ENCODE assay signal across 25 cellular contexts in genomic region chr11:16171882-16172281, GRCh38.
DNase-seq lines count a peak whose midpoint lies in the region; ATAC-seq, FAIRE-seq and TF ChIP-seq lines count a peak whose summit lies in the region.
"Had no signal": no experiment of that assay in that cellular context is flagged by ENCODE, and none has a peak within 500 bp of the region (broad histone marks: within the 10 kb centered on the region; RNA-seq: fewer than 3 reads in every experiment).

No MANE protein-coding gene starts in this region.

- WGBS in K562 (ENCODE audit: insufficient coverage, low coverage, missing lambda C conversion rate), result 74% methylated on average over 2 of the region's 2 CpGs
- 67% methylated on average over 2 of the region's 2 CpGs; no CpG with 5 or more reads in 1 of the 2 experiments for WGBS in endodermal cell (ENCODE audit: insufficient coverage in 1 of 2, insufficient read length in 1 of 2), 2 experiments

- H3K27me3 Mint-ChIP-seq in Calu3 (ENCODE audit: unreplicated experiment) (no peaks in the 10 kb centered on the region), endodermal cell (ENCODE audit: insufficient read depth) (no peaks in the 10 kb centered on the region)
- H3K27me3 Mint-ChIP-seq: B cell; CD4-positive, CD25-positive, alpha-beta regulatory T cell had no signal

- H3K36me3 Mint-ChIP-seq in Calu3 (ENCODE audit: insufficient read depth, unreplicated experiment) (no peaks in the 10 kb centered on the region), endodermal cell (ENCODE audit: low read depth) (no peaks in the 10 kb centered on the region)
- H3K36me3 Mint-ChIP-seq: CD4-positive, CD25-positive, alpha-beta regulatory T cell; CD8-positive, alpha-beta T cell had no signal

- H3K4me3 ChIP-seq in HUES48 (ENCODE audit: low read depth, low read length) (no peak overlapping the region; the same call in 1 of the 2 replicates), K562 (no peak overlapping the region), endodermal cell (ENCODE audit: low read length) (no peak overlapping the region)
- H3K4me3 ChIP-seq: BLaER1, GM12878, HAP-1 had no signal

- no peak overlapping the region for H2AFZ ChIP-seq in K562 (ENCODE audit: low read depth, low read length)

- H3K4me1 ChIP-seq in HUES48 (ENCODE audit: control insufficient read depth, insufficient read depth, low read length) (peaks cover 35% of the 10 kb centered on the region), K562 (replicated peaks in 1 of 2; ENCODE audit: control insufficient read depth in 2 of 2, insufficient read depth in 2 of 2, low read length in 2 of 2) (0 out of 5 replicates have a peak, but pooled peaks cover 0 to 2% of the 10 kb centered on the region in 2 experiments), endodermal cell (ENCODE audit: control insufficient read depth, insufficient read depth, low read length) (peaks cover 8% of the 10 kb centered on the region)
- H3K4me1 ChIP-seq: BLaER1 had no signal

- TF ChIP-seq POLR2A in K562 (conservative IDR thresholded peaks at IDR 0.05), result no peak

- peak; percentile 53; the same call in 2 of the 3 replicates for ATAC-seq in K562
- ATAC-seq: CD8-positive, alpha-beta T cell; GM12878 had no signal

- H3K9me3 ChIP-seq in HUES48 (ENCODE audit: control insufficient read depth, insufficient read depth, low read length), result no peaks in the 10 kb centered on the region
- no peaks in the 10 kb centered on the region for H3K9me3 ChIP-seq in K562 (replicated peaks; ENCODE audit: control insufficient read depth, insufficient read depth, low read depth, low read length)
- H3K9me3 ChIP-seq in endodermal cell (ENCODE audit: control insufficient read depth, low read length), result no peaks in the 10 kb centered on the region
- H3K9me3 ChIP-seq: BLaER1, Caco-2, HAP-1 had no signal

- no peak for DNase-seq in Calu3
- no peak for DNase-seq in K562 (ENCODE audit: extremely low read depth in 1 of 4, low spot score in 3 of 4)
- DNase-seq in endodermal cell, result peak; percentile 51
- no peak for DNase-seq in NCI-H748 treated with DMSO at 0.1 percent for 48 hours (lab: John Stamatoyannopoulos, UW)
- no peak for DNase-seq in T-helper 2 cell
- DNase-seq in NK-92 (lab: John Stamatoyannopoulos, UW; ENCODE audit: unreplicated experiment), result no peak
- DNase-seq in NCI-H774 (lab: John Stamatoyannopoulos, UW), result no peak
- DNase-seq: Caco-2; CD4-positive, CD25-positive, alpha-beta regulatory T cell; CD8-positive, alpha-beta T cell; DMS 273 treated with DMSO at 0.1 percent for 48 hours; DMS79; EL; GDM1; HFFc6 had no signal

- no peak for TF ChIP-seq CTCF in Calu3 (IDR thresholded peaks at IDR 0.05; ENCODE audit: unreplicated experiment)
- no peak for TF ChIP-seq CTCF in K562 (IDR thresholded peaks at IDR 0.05 in 2 of 3, conservative IDR thresholded peaks at IDR 0.05 in 1 of 3; ENCODE audit: insufficient read depth in 2 of 3, low read depth in 1 of 3, low read length in 3 of 3)
- TF ChIP-seq CTCF in endodermal cell (conservative IDR thresholded peaks at IDR 0.05), result no peak

- no peaks in the 10 kb centered on the region for H3K9me1 ChIP-seq in K562 (ENCODE audit: control insufficient read depth, insufficient read depth, low read length)

- CTCF ChIA-PET in Calu3 (lab: Charles Lee), result no interaction called here
- CTCF ChIA-PET in K562 (lab: Yijun Ruan, JAX; ENCODE audit: low intra/inter-chr PET ratio), result no interaction called here

- H3K4me3 Mint-ChIP-seq in Calu3 (ENCODE audit: low read depth, unreplicated experiment) (no peak overlapping the region), endodermal cell (no peak overlapping the region)
- H3K4me3 Mint-ChIP-seq: B cell; CD4-positive, CD25-positive, alpha-beta regulatory T cell; CD8-positive, alpha-beta T cell; HFFc6 had no signal

- no peak overlapping the region for H3K9ac ChIP-seq in HUES48 (ENCODE audit: low read depth, low read length)
- no peak overlapping the region for H3K9ac ChIP-seq in K562 (ENCODE audit: insufficient read depth in 1 of 2, low read depth in 2 of 2, low read length in 2 of 2)
- no peak overlapping the region for H3K9ac ChIP-seq in endodermal cell (ENCODE audit: extremely low read depth, low read length, poor library complexity, severe bottlenecking)
- H3K9ac ChIP-seq: BLaER1 had no signal

- no peaks in the 10 kb centered on the region for H3K79me2 ChIP-seq in K562 (ENCODE audit: control insufficient read depth, insufficient read depth, low read length)

- H3K4me2 ChIP-seq in K562 (ENCODE audit: insufficient read depth, low read length), result no peak overlapping the region
- H3K4me2 ChIP-seq: BLaER1 had no signal

- H3K27ac Mint-ChIP-seq in Calu3 (ENCODE audit: unreplicated experiment) (peak overlapping the region; percentile 40), endodermal cell (peak overlapping the region; percentile 32)
- H3K27ac Mint-ChIP-seq: B cell; CD4-positive, CD25-positive, alpha-beta regulatory T cell; CD8-positive, alpha-beta T cell; HFFc6 had no signal

- H3K36me3 ChIP-seq in HUES48 (ENCODE audit: control insufficient read depth, insufficient read depth, low read length) (no peaks in the 10 kb centered on the region), K562 (ENCODE audit: control insufficient read depth, insufficient read depth, low read length) (no peaks in the 10 kb centered on the region), endodermal cell (ENCODE audit: control insufficient read depth, insufficient read depth, low read length) (no peaks in the 10 kb centered on the region)
- H3K36me3 ChIP-seq: BLaER1, HAP-1 had no signal

- BruUV-seq in Calu3 (replicated peaks; lab: Mats Ljungman, UMichigan) (no TSS peak), K562 (replicated peaks; lab: Mats Ljungman, UMichigan) (no TSS peak)

- H3K27ac ChIP-seq in HUES48 (ENCODE audit: low read depth, low read length), result peak overlapping the region; percentile 22
- no peak overlapping the region for H3K27ac ChIP-seq in K562 (ENCODE audit: extremely low read depth, low read depth, low read length)
- H3K27ac ChIP-seq in endodermal cell (ENCODE audit: low read depth, low read length), result no peak overlapping the region
- H3K27ac ChIP-seq: 22Rv1, BLaER1, C4-2B had no signal

- POLR2A ChIA-PET in K562 (lab: Yijun Ruan, JAX), result no interaction called here

- H3K27me3 ChIP-seq in HUES48 (ENCODE audit: control insufficient read depth, insufficient read depth, low read length), result no peaks in the 10 kb centered on the region
- no peaks in the 10 kb centered on the region for H3K27me3 ChIP-seq in K562 (ENCODE audit: control insufficient read depth in 2 of 2, insufficient read depth in 2 of 2, low read length in 2 of 2)
- no peaks in the 10 kb centered on the region for H3K27me3 ChIP-seq in endodermal cell (ENCODE audit: control insufficient read depth, insufficient read depth, low read length, poor library complexity, severe bottlenecking)
- H3K27me3 ChIP-seq: BLaER1 had no signal

- peaks cover 29% of the 10 kb centered on the region for H3K4me1 Mint-ChIP-seq in Calu3 (ENCODE audit: low read depth, unreplicated experiment)
- peaks cover 33% of the 10 kb centered on the region for H3K4me1 Mint-ChIP-seq in endodermal cell
- H3K4me1 Mint-ChIP-seq: B cell; CD4-positive, CD25-positive, alpha-beta regulatory T cell had no signal

- TF ChIP-seq RAD21 in K562 (CRISPR knock-in tag; conservative IDR thresholded peaks at IDR 0.05 in 1 of 2, IDR thresholded peaks at IDR 0.05 in 1 of 2), result no peak

- intact Hi-C loops in Calu3 (cut with micrococcal nuclease; ENCODE audit: unreplicated experiment) (loop anchor here (5.0 kb wide), 2 partner anchors 170 to 435 kb away; no protein-coding TSS in a partner anchor), K562 (cut with micrococcal nuclease) (no loop called here)

- H3K9me3 Mint-ChIP-seq in Calu3 (ENCODE audit: low read depth, unreplicated experiment), result no peaks in the 10 kb centered on the region
- H3K9me3 Mint-ChIP-seq in endodermal cell, result no peaks in the 10 kb centered on the region
- H3K9me3 Mint-ChIP-seq: CD8-positive, alpha-beta T cell; HFFc6 had no signal

- TF ChIP-seq EP300 in K562 (IDR thresholded peaks at IDR 0.05; ENCODE audit: low read length), result no peak

- H4K20me1 ChIP-seq in K562 (replicated peaks; ENCODE audit: control insufficient read depth, insufficient read depth, low read length), result no peaks in the 10 kb centered on the region
- H4K20me1 ChIP-seq: BLaER1 had no signal

- in situ Hi-C loops in K562 (cut with MboI), result no loop called here

- no peak for FAIRE-seq in K562 (lab: Jason Lieb, UNC)
- FAIRE-seq: A204.1, D721Med, GM12878, GM19239 had no signal

TF ChIP-seq in K562, 482 proteins besides CTCF, POLR2A, EP300 and RAD21 (continues in another document):
- no peak for TF ChIP-seq PKNOX1 (IDR thresholded peaks at IDR 0.05)
- no peak for TF ChIP-seq KDM2B (CRISPR knock-in tag; IDR thresholded peaks at IDR 0.05)
- TF ChIP-seq MTF1 (CRISPR knock-in tag; IDR thresholded peaks at IDR 0.05; ENCODE audit: borderline replicate concordance), result no peak
- TF ChIP-seq RFX5 (IDR thresholded peaks at IDR 0.05; ENCODE audit: low read depth, low read length), result no peak
- TF ChIP-seq ZNF696 (CRISPR knock-in tag; conservative IDR thresholded peaks at IDR 0.05), result no peak
- no peak for TF ChIP-seq SMARCA5 (IDR thresholded peaks at IDR 0.05)
- TF ChIP-seq ZNF436 (CRISPR knock-in tag; IDR thresholded peaks at IDR 0.05), result no peak
- no peak for TF ChIP-seq ZBTB1 (CRISPR knock-in tag; IDR thresholded peaks at IDR 0.05; ENCODE audit: borderline replicate concordance, low read depth)
- no peak for TF ChIP-seq XRCC3 (IDR thresholded peaks at IDR 0.05)
- no peak for TF ChIP-seq MEIS2 (IDR thresholded peaks at IDR 0.05; ENCODE audit: partially characterized antibody)
- TF ChIP-seq, protein P1, sequence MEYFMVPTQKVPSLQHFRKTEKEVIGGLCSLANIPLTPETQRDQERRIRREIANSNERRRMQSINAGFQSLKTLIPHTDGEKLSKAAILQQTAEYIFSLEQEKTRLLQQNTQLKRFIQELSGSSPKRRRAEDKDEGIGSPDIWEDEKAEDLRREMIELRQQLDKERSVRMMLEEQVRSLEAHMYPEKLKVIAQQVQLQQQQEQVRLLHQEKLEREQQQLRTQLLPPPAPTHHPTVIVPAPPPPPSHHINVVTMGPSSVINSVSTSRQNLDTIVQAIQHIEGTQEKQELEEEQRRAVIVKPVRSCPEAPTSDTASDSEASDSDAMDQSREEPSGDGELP (CRISPR knock-in tag; IDR thresholded peaks at IDR 0.05; ENCODE audit: borderline replicate concordance), result no peak
- no peak for TF ChIP-seq ZC3H4 (CRISPR knock-in tag; IDR thresholded peaks at IDR 0.05; ENCODE audit: borderline replicate concordance)
